Comparison of ENCODE assay signal across 8 cellular contexts in genomic region chr11:134411887-134412507, GRCh38. TPM values are rescaled to one million over a fixed set of nuclear protein-coding genes. Genes with fewer than 3 reads are reported as not detected.
DNase-seq lines count a peak whose midpoint lies in the region; ATAC-seq and TF ChIP-seq lines count a peak whose summit lies in the region.

Gene B3GAT1, minus strand, starts transcription at chr11:134412242. Its CDS starts 24,583 bp downstream, at chr11:134387659.

- no peaks in the 10 kb centered on the region for H3K9me3 ChIP-seq in A673 (ENCODE audit: low read depth, low read length, poor library complexity, severe bottlenecking)
- H3K9me3 ChIP-seq in H9 (ENCODE audit: control insufficient read depth, low read depth, low read length) = no peaks in the 10 kb centered on the region
- H3K9me3 ChIP-seq in naive thymus-derived CD4-positive, alpha-beta T cell (ENCODE audit: control insufficient read depth in 2 of 3, low read length in 3 of 3) = no peaks in the 10 kb centered on the region

- no TSS peak for BruUV-seq in A673 (replicated peaks; lab: Mats Ljungman, UMichigan)

- H3K79me2 ChIP-seq in H9 (ENCODE audit: insufficient read depth, low read length) = no peaks in the 10 kb centered on the region; the same call in 1 of the 2 replicates

- H3K4me2 ChIP-seq in H9 (ENCODE audit: insufficient read depth, insufficient read length, low read length) = peak within 1 kb of the TSS; percentile 75

- no peaks in the 10 kb centered on the region; a peak in 1 of 5 replicates for H3K9me3 Mint-ChIP-seq in H9
- H3K9me3 Mint-ChIP-seq in naive thymus-derived CD4-positive, alpha-beta T cell = peaks cover 0 to 3% (median 0%) of the 10 kb centered on the region in 11 donors

- peaks cover 53 to 54% of the 10 kb centered on the region in 2 experiments for H3K4me1 Mint-ChIP-seq in H9
- H3K4me1 Mint-ChIP-seq in naive thymus-derived CD4-positive, alpha-beta T cell = peaks cover 8 to 28% (median 19%) of the 10 kb centered on the region in 7 donors

- H3K23ac ChIP-seq in H9 (ENCODE audit: insufficient read length, low read depth, low read length) = no peak within 1 kb of the TSS

- H3K4me3 ChIP-seq in A673 (ENCODE audit: low read depth, low read length, poor library complexity, severe bottlenecking) = peak within 1 kb of the TSS; percentile 48
- H3K4me3 ChIP-seq in naive thymus-derived CD4-positive, alpha-beta T cell (ENCODE audit: low read length) = peak within 1 kb of the TSS; percentile 33

- no peak within 1 kb of the TSS for H3T11ph ChIP-seq in H9 (ENCODE audit: low read length)

- H3K18ac ChIP-seq in H9 (ENCODE audit: insufficient read length, low read depth, low read length) = no peak within 1 kb of the TSS

- H3K56ac ChIP-seq in H9 (ENCODE audit: insufficient read length, low read depth, low read length) = no peak within 1 kb of the TSS

- H3K79me1 ChIP-seq in H9 (ENCODE audit: insufficient read depth, low read depth, low read length, poor library complexity, severe bottlenecking) = no peaks in the 10 kb centered on the region

- peaks cover 11% of the 10 kb centered on the region for H3K4me1 ChIP-seq in A673 (ENCODE audit: insufficient read depth, low read length, poor library complexity, severe bottlenecking)
- H3K4me1 ChIP-seq in H9 (ENCODE audit: insufficient read depth, low read length) = peaks cover 20% of the 10 kb centered on the region; the same call in 1 of the 2 replicates
- peaks cover 13 to 18% of the 10 kb centered on the region in 2 donors for H3K4me1 ChIP-seq in naive thymus-derived CD4-positive, alpha-beta T cell (ENCODE audit: control insufficient read depth in 2 of 2, insufficient read depth in 2 of 2, low read length in 2 of 2)

- H2BK20ac ChIP-seq in H9 (ENCODE audit: low read depth, low read length, poor library complexity, severe bottlenecking) = no peak within 1 kb of the TSS

- H2BK120ac ChIP-seq in H9 (ENCODE audit: low read depth, low read length, poor library complexity, severe bottlenecking) = no peak within 1 kb of the TSS

- CTCF ChIA-PET in A673 (lab: Charles Lee) = no interaction called here
- CTCF ChIA-PET in naive thymus-derived CD4-positive, alpha-beta T cell (lab: Charles Lee) = no interaction called here

- no peaks in the 10 kb centered on the region for H3K36me3 ChIP-seq in A673 (ENCODE audit: insufficient read depth, low read length, poor library complexity, severe bottlenecking)
- H3K36me3 ChIP-seq in naive thymus-derived CD4-positive, alpha-beta T cell (ENCODE audit: control insufficient read depth in 2 of 3, insufficient read depth in 3 of 3, low read length in 3 of 3) = no peaks in the 10 kb centered on the region

- POLR2A ChIA-PET in A673 (lab: Charles Lee; ENCODE audit: low non-redundant PET) = no interaction called here
- POLR2A ChIA-PET in naive thymus-derived CD4-positive, alpha-beta T cell (lab: Charles Lee) = no interaction called here

- no peak within 1 kb of the TSS for H4K5ac ChIP-seq in H9 (ENCODE audit: insufficient read length, low read depth, low read length)

- H3K27me3 Mint-ChIP-seq in H9 (ENCODE audit: low read depth) = peaks cover 35% of the 10 kb centered on the region
- peaks cover 57 to 67% (median 67%) of the 10 kb centered on the region in 5 donors for H3K27me3 Mint-ChIP-seq in naive thymus-derived CD4-positive, alpha-beta T cell

- no peak within 1 kb of the TSS for H4K8ac ChIP-seq in H9 (replicated peaks; ENCODE audit: insufficient read length, low read depth, low read length)

- peak; percentile 42 for ATAC-seq in naive thymus-derived CD4-positive, alpha-beta T cell
- no peak for ATAC-seq in HG03097 (IDR thresholded peaks at IDR 0.05; ENCODE audit: low FRiP score, unreplicated experiment)

- H2BK12ac ChIP-seq in H9 (ENCODE audit: insufficient read length, low read depth, low read length) = no peak within 1 kb of the TSS

- peak within 1 kb of the TSS; percentile 83 to 88 for H3K4me3 Mint-ChIP-seq in H9
- H3K4me3 Mint-ChIP-seq in naive thymus-derived CD4-positive, alpha-beta T cell = peak within 1 kb of the TSS; percentile 55 to 86 (median 71)

- no peak within 1 kb of the TSS for H3K9ac ChIP-seq in H9 (ENCODE audit: extremely low read depth, insufficient read length, low read length)

- H2BK5ac ChIP-seq in H9 (ENCODE audit: insufficient read length, low read length) = no peak within 1 kb of the TSS

- peaks cover 22% of the 10 kb centered on the region for H3K23me2 ChIP-seq in H9 (ENCODE audit: insufficient read length, low read depth, low read length, poor library complexity, severe bottlenecking)

- H3K14ac ChIP-seq in H9 (ENCODE audit: insufficient read depth, low read length) = no peak within 1 kb of the TSS; the same call in 1 of the 2 replicates

- H3K4ac ChIP-seq in H9 (ENCODE audit: low read depth, low read length) = no peak within 1 kb of the TSS

- intact Hi-C loops in A673 (cut with micrococcal nuclease; ENCODE audit: unreplicated experiment) = loop anchor here (5.0 kb wide), 1 partner anchor 55 kb away; no protein-coding TSS in a partner anchor
- intact Hi-C loops in naive thymus-derived CD4-positive, alpha-beta T cell (cut with micrococcal nuclease) = no loop called here

- no peak within 1 kb of the TSS for H2BK15ac ChIP-seq in H9 (ENCODE audit: low read depth, low read length)

- WGBS in H9 (ENCODE audit: extremely low coverage, insufficient read length, low lambda C conversion rate) = no CpG with 5 or more reads among the region's 92 CpGs

- TF ChIP-seq CTCF in A673 (conservative IDR thresholded peaks at IDR 0.05; ENCODE audit: low read depth, low read length) (no peak), H9 (conservative IDR thresholded peaks at IDR 0.05) (no peak)

- peaks cover 4% of the 10 kb centered on the region for H4K20me1 ChIP-seq in H9 (ENCODE audit: control insufficient read depth, insufficient read depth, insufficient read length)

- H2AK5ac ChIP-seq in H9 (ENCODE audit: insufficient read length, low read length) = no peak within 1 kb of the TSS

- H3K36me3 Mint-ChIP-seq in H9 (ENCODE audit: insufficient read depth in 1 of 3, low read depth in 3 of 3) = peaks cover 0 to 8% (median 3%) of the 10 kb centered on the region in 3 experiments; a peak in 4 of 7 replicates
- peaks cover 0 to 6% (median 0%) of the 10 kb centered on the region in 5 donors for H3K36me3 Mint-ChIP-seq in naive thymus-derived CD4-positive, alpha-beta T cell

- H3K27me3 ChIP-seq in A673 (replicated peaks; ENCODE audit: insufficient read depth, low read depth, low read length, poor library complexity) (peaks cover 70% of the 10 kb centered on the region), H9 (ENCODE audit: insufficient read depth, low read length) (no peaks in the 10 kb centered on the region)
- peaks cover 3 to 15% of the 10 kb centered on the region in 2 donors for H3K27me3 ChIP-seq in naive thymus-derived CD4-positive, alpha-beta T cell (ENCODE audit: control insufficient read depth in 2 of 2, insufficient read depth in 2 of 2, low read length in 2 of 2)

- no peak within 1 kb of the TSS for H4K91ac ChIP-seq in H9 (ENCODE audit: insufficient read length, low read depth, low read length)

- H3K27ac ChIP-seq in A673 (ENCODE audit: low read depth, low read length, poor library complexity, severe bottlenecking) (no peak within 1 kb of the TSS), H9 (ENCODE audit: insufficient read length, low read depth, low read length) (no peak within 1 kb of the TSS), caudate nucleus (ENCODE audit: low read depth, low read length) (peak within 1 kb of the TSS; percentile 94)
- H3K27ac ChIP-seq in naive thymus-derived CD4-positive, alpha-beta T cell (ENCODE audit: low read depth, low read length) = no peak within 1 kb of the TSS

- 0 out of 7 replicates have a peak within 1 kb of the TSS, but pooled peaks of 1 of the 3 experiments have one; percentile 39 for H3K27ac Mint-ChIP-seq in H9
- H3K27ac Mint-ChIP-seq in naive thymus-derived CD4-positive, alpha-beta T cell = no peak within 1 kb of the TSS

- DNase-seq in A673 (ENCODE audit: low spot score) = no peak
- no peak for DNase-seq in H9
- DNase-seq in caudate nucleus (lab: John Stamatoyannopoulos, UW) = peak in 7 of 61 donors; percentile 75 to 97 (median 87)
- no peak for DNase-seq in naive thymus-derived CD4-positive, alpha-beta T cell
- DNase-seq in islet precursor cell = no peak
- no peak for DNase-seq in SKM-1 treated with dmso at 0.1 percent for 144 hours (lab: John Stamatoyannopoulos, UW; ENCODE audit: unreplicated experiment)
- DNase-seq in effector CD4-positive, alpha-beta T cell = no peak

- H2AFZ ChIP-seq in H9 (ENCODE audit: low read length) = no peak within 1 kb of the TSS

RNA-seq across cellular contexts. Expression of gene B3GAT1, which starts in this region (rescaled TPM):
- total RNA-seq in A673 (2021) (3.7 and 5.5 TPM in 2 replicates), H9 (2021) (29.3 and 34.3 TPM in 2 replicates)
- total RNA-seq in naive thymus-derived CD4-positive, alpha-beta T cell = 1 to 10 TPM in 1 of 5 experiments, under 1 TPM in 3, not detected in 1; 0.08 to 3.1 (median 0.60) TPM
- not detected for polyA plus RNA-seq in naive thymus-derived CD4-positive, alpha-beta T cell
